22 cellular contexts compared by ENCODE assay signal in the genomic region with DNA sequence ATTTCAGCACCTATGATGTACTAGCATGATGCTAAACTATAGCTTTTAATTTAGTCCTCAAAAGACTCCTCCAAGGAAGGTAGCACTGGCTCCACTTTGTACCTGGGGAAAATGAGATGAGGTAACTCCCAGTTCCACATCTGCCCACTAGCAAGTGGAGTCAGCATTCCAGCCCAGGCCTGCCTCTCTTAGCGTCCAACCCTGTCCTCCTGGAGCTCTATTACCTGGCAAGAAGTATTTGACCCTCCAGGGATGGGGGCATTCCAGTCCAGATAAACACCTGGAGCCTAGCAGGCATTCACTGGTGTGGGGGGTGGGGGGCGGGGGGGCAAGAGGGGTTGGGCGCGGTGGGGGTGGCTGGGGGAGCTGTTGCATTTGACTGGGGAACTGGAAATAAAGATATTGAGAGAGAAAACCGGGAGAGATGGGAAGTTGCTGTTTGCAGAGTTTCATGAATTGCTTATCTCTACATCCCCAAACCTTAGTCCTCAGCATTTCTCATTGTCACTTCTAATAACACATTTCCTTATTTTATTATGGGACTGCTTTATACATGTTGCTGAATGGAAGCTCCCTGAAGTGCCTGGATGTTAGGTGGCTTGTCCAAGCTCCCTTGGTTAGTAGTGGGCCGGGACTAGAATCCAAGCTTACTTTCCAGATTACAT. TPM values are rescaled to one million over a fixed set of nuclear protein-coding genes. Genes with fewer than 3 reads are reported as not detected.
DNase-seq lines count a peak whose midpoint lies in the region; ATAC-seq, FAIRE-seq and TF ChIP-seq lines count a peak whose summit lies in the region.
"Had no signal": no experiment of that assay in that cellular context is flagged by ENCODE, and none has a peak within 500 bp of the region (broad histone marks: within the 10 kb centered on the region; RNA-seq: fewer than 3 reads in every experiment).

No MANE protein-coding gene starts in this region.

- H3K27me3 ChIP-seq in SK-N-SH (ENCODE audit: insufficient read depth): no peaks in the 10 kb centered on the region
- H3K27me3 ChIP-seq in stomach: no peaks in the 10 kb centered on the region
- H3K27me3 ChIP-seq: ascending aorta; BLaER1 treated with 17β-estradiol and CSF1 and Interleukin-3, amounts not matched to agents 10 nM and 100 nM; uterus had no signal

- H3F3A ChIP-seq in SK-N-SH (replicated peaks; ENCODE audit: insufficient read depth): peaks cover 8% of the 10 kb centered on the region

- POLR2A ChIA-PET in SK-N-SH (lab: Yijun Ruan, JAX) (no interaction called here), RWPE1 (lab: Yijun Ruan, JAX; ENCODE audit: low non-redundant PET) (interaction anchor here (1.4 kb wide), 1 partner anchor 9 kb away, joined by 4 read pairs; no protein-coding TSS in a partner anchor)

- intact Hi-C loops in stomach (cut with DNase I; ENCODE audit: low total_unique reads) (no loop called here), kidney (cut with DNase I) (no loop called here)

- no peak overlapping the region for H2AFZ ChIP-seq in SK-N-SH (ENCODE audit: low read depth)

- H4K20me1 ChIP-seq in SK-N-SH (ENCODE audit: insufficient read depth): no peaks in the 10 kb centered on the region
- H4K20me1 ChIP-seq: BLaER1 treated with 17β-estradiol and CSF1 and Interleukin-3, amounts not matched to agents 10 nM and 100 nM had no signal

- H3K79me2 ChIP-seq in SK-N-SH (ENCODE audit: insufficient read depth): no peaks in the 10 kb centered on the region

- H3K27ac ChIP-seq in SK-N-SH (ENCODE audit: low read depth in 2 of 2, low read length in 1 of 2): no peak overlapping the region
- peak overlapping the region; percentile 63 for H3K27ac ChIP-seq in RWPE1
- H3K27ac ChIP-seq in stomach: peak overlapping the region in 4 of 5 donors; percentile 33 to 76 (median 43)
- no peak overlapping the region for H3K27ac ChIP-seq in kidney (ENCODE audit: low read depth in 2 of 2, low read length in 2 of 2)
- H3K27ac ChIP-seq: ascending aorta, KMS-11, prostate gland, uterus had no signal

- TF ChIP-seq CTCF in SK-N-SH (IDR thresholded peaks at IDR 0.05) (no peak), RWPE1 (conservative IDR thresholded peaks at IDR 0.05; ENCODE audit: low read depth) (no peak), stomach (IDR thresholded peaks at IDR 0.05) (no peak), kidney (IDR thresholded peaks at IDR 0.05; ENCODE audit: borderline replicate concordance, extremely low read depth, insufficient read depth) (no peak)

- H3K9me3 ChIP-seq in SK-N-SH (no peaks in the 10 kb centered on the region), stomach (no peaks in the 10 kb centered on the region), kidney (ENCODE audit: control insufficient read depth in 1 of 2, low read length in 2 of 2) (peaks cover 0 to 2% of the 10 kb centered on the region in 2 donors)
- H3K9me3 ChIP-seq: ascending aorta; BLaER1 treated with 17β-estradiol and CSF1 and Interleukin-3, amounts not matched to agents 10 nM and 100 nM; prostate gland; uterus had no signal

- H3K4me2 ChIP-seq in SK-N-SH: no peak overlapping the region
- H3K4me2 ChIP-seq: KMS-11 had no signal

- H3K36me3 ChIP-seq in SK-N-SH (replicated peaks in 1 of 2; ENCODE audit: control insufficient read depth in 1 of 2, insufficient read depth in 2 of 2, low read length in 1 of 2) (no peaks in the 10 kb centered on the region), stomach (no peaks in the 10 kb centered on the region), kidney (ENCODE audit: control insufficient read depth in 1 of 2, insufficient read depth in 2 of 2, low read length in 2 of 2) (no peaks in the 10 kb centered on the region)
- H3K36me3 ChIP-seq: ascending aorta; BLaER1 treated with 17β-estradiol and CSF1 and Interleukin-3, amounts not matched to agents 10 nM and 100 nM; prostate gland; uterus had no signal

- CTCF ChIA-PET in SK-N-SH (lab: Yijun Ruan, JAX): interaction anchor here (0.6 kb wide), 1 partner anchor 280 kb away, joined by 3 read pairs; no protein-coding TSS in a partner anchor
- CTCF ChIA-PET in RWPE1 (lab: Yijun Ruan, JAX): interaction anchor here (0.5 to 1.3 kb wide), 6 partner anchors 10 to 241 kb away, joined by 3 to 5 read pairs (median 3); no protein-coding TSS in a partner anchor

- H3K4me1 ChIP-seq in SK-N-SH (ENCODE audit: control insufficient read depth in 1 of 2, insufficient read depth in 2 of 2, low read depth in 1 of 2, low read length in 1 of 2) (peaks cover 4 to 9% of the 10 kb centered on the region in 2 experiments; a peak in 2 of 4 replicates), stomach (peaks cover 12 to 31% (median 17%) of the 10 kb centered on the region in 4 donors), kidney (ENCODE audit: control insufficient read depth in 1 of 2, insufficient read depth in 1 of 2, low read depth in 1 of 2, low read length in 2 of 2) (peaks cover 0 to 2% of the 10 kb centered on the region in 2 donors)
- H3K4me1 ChIP-seq: ascending aorta, uterus had no signal

- H3K4me3 ChIP-seq in SK-N-SH (ENCODE audit: low read depth in 2 of 2, low read length in 1 of 2) (no peak overlapping the region), stomach (no peak overlapping the region), kidney (ENCODE audit: low read length in 2 of 2) (no peak overlapping the region)
- H3K4me3 ChIP-seq: ascending aorta; BLaER1 treated with 17β-estradiol and CSF1 and Interleukin-3, amounts not matched to agents 10 nM and 100 nM; prostate gland; skin epidermis; uterus had no signal

- peak; percentile 58 for ATAC-seq in SK-N-SH treated with all-trans-retinoic acid at 6 μM for 48 hours
- ATAC-seq in esophagus mucosa: peak; percentile 78
- ATAC-seq: activated CD8-positive, alpha-beta T cell treated with anti-CD3 and anti-CD28 coated beads, Interleukin-2, amount 10 ng/mL, durations not matched to agents 7 days and 5 days; T-helper 17 cell had no signal

- no peaks in the 10 kb centered on the region for H3K9me2 ChIP-seq in SK-N-SH

- WGBS in SK-N-SH (ENCODE audit: low lambda C conversion rate): 70% methylated on average over 6 of the region's 6 CpGs
- WGBS in stomach, 5 donors: 26 to 49% (median 32%) methylated on average over 5 to 6 of the region's 6 CpGs

- H3K9ac ChIP-seq in SK-N-SH (no peak overlapping the region), kidney (ENCODE audit: low read length in 2 of 2) (no peak overlapping the region)
- H3K9ac ChIP-seq: KMS-11 had no signal

- TF ChIP-seq EP300 in SK-N-SH (IDR thresholded peaks at IDR 0.05; ENCODE audit: borderline replicate concordance in 1 of 2, low read depth in 1 of 2, low read length in 1 of 2): no peak
- no peak for TF ChIP-seq EP300 in stomach (IDR thresholded peaks at IDR 0.05)

- TF ChIP-seq POLR2A in stomach (IDR thresholded peaks at IDR 0.05): no peak

- FAIRE-seq in kidney (lab: Jason Lieb, UNC): no peak
- FAIRE-seq: A204.1, endometrium, GM12891 had no signal

- TF ChIP-seq RAD21 in SK-N-SH (IDR thresholded peaks at IDR 0.05; ENCODE audit: low read length): no peak

- no peak for DNase-seq in SK-N-SH
- DNase-seq in RWPE1 (ENCODE audit: low spot score): peak; percentile 42
- DNase-seq in stomach: no peak
- no peak for DNase-seq in activated gamma-delta T cell treated with Interleukin-2 at 50 U/mL for 16 hours
- DNase-seq in kidney: no peak
- DNase-seq in epidermal melanocyte (ENCODE audit: insufficient read length, low spot score): no peak
- DNase-seq: activated CD4-positive, CD25-positive, alpha-beta regulatory T cell; activated CD8-positive, alpha-beta T cell treated with anti-CD3 and anti-CD28 coated beads, Interleukin-2, amount 10 ng/mL, durations not matched to agents 7 days and 5 days; activated T-cell treated with anti-CD3 and anti-CD28 coated beads, Interleukin-2, amount 50 U/mL, for 24 hours; NCI-H1930; T-helper 17 cell; uterus had no signal

TF ChIP-seq in SK-N-SH treated with all-trans-retinoic acid at 6 μM for 48 hours, 23 proteins besides CTCF, POLR2A, EP300 and RAD21 (continues in another document):
- no peak for TF ChIP-seq ISL1 (CRISPR knock-in tag; IDR thresholded peaks at IDR 0.05)
- no peak for TF ChIP-seq RARB (CRISPR knock-in tag; IDR thresholded peaks at IDR 0.05)
- no peak for TF ChIP-seq PPARA (CRISPR knock-in tag; IDR thresholded peaks at IDR 0.05; ENCODE audit: borderline replicate concordance)

TF ChIP-seq in SK-N-SH, 30 proteins besides CTCF, POLR2A, EP300 and RAD21 (continues in another document):
- TF ChIP-seq SIN3A (IDR thresholded peaks at IDR 0.05; ENCODE audit: borderline replicate concordance, low read depth, low read length) (no peak), ELF1 (IDR thresholded peaks at IDR 0.05) (no peak), EZH2phosphoT487 (IDR thresholded peaks at IDR 0.05; ENCODE audit: borderline replicate concordance, low read depth) (no peak), FOXM1 (IDR thresholded peaks at IDR 0.05; ENCODE audit: low read depth) (no peak), NFIC (IDR thresholded peaks at IDR 0.05; ENCODE audit: borderline replicate concordance) (no peak)
- TF ChIP-seq, protein P1, sequence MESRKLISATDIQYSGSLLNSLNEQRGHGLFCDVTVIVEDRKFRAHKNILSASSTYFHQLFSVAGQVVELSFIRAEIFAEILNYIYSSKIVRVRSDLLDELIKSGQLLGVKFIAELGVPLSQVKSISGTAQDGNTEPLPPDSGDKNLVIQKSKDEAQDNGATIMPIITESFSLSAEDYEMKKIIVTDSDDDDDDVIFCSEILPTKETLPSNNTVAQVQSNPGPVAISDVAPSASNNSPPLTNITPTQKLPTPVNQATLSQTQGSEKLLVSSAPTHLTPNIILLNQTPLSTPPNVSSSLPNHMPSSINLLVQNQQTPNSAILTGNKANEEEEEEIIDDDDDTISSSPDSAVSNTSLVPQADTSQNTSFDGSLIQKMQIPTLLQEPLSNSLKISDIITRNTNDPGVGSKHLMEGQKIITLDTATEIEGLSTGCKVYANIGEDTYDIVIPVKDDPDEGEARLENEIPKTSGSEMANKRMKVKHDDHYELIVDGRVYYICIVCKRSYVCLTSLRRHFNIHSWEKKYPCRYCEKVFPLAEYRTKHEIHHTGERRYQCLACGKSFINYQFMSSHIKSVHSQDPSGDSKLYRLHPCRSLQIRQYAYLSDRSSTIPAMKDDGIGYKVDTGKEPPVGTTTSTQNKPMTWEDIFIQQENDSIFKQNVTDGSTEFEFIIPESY (IDR thresholded peaks at IDR 0.05; ENCODE audit: borderline replicate concordance, low read depth): no peak

RNA-seq across cellular contexts. Expression of a gene that starts 22.0 kb away (rescaled TPM):
- polyA plus RNA-seq in SK-N-SH (2012; rRNA removed) (0.52 and 0.72 TPM in 2 replicates), stomach (1 to 10 TPM; 2.3 to 4.8 (median 2.7) TPM), kidney (ENCODE audit: insufficient read depth, low read depth, low replicate concordance) (4.1 TPM)
- polyA plus RNA-seq in SK-N-SH (2012; cell fraction: cytosol; rRNA removed): 0.66 and 0.72 TPM in 2 replicates
- 0.41 and 0.66 TPM in 2 replicates for polyA plus RNA-seq in SK-N-SH (2012; cell fraction: nucleus; rRNA removed)
- total RNA-seq in esophagus mucosa (11.8 TPM), stomach (10 to 100 TPM; 13.4 to 62.0 (median 30.7) TPM), kidney (24.2 TPM)

Comparison
In these comparisons a context has a peak if more than half of its experiments do, and no peak if none do; other contexts are left out.
1. H3K27ac ChIP-seq: peak in RWPE1 (single experiment) and stomach (4 of 5); none in SK-N-SH (0 of 2) and kidney (0 of 2).